Comparison of ENCODE assay signal across 24 cellular contexts in genomic region chr2:73334045-73334444, GRCh38. TPM values are rescaled to one million over a fixed set of nuclear protein-coding genes. Genes with fewer than 3 reads are reported as not detected.
DNase-seq lines count a peak whose midpoint lies in the region; ATAC-seq, FAIRE-seq and TF ChIP-seq lines count a peak whose summit lies in the region.
"Had no signal": no experiment of that assay in that cellular context is flagged by ENCODE, and none has a peak within 500 bp of the region (broad histone marks: within the 10 kb centered on the region; RNA-seq: fewer than 3 reads in every experiment).

No MANE protein-coding gene starts in this region.

- FAIRE-seq in HepG2 (lab: Jason Lieb, UNC) (no peak), A549 (lab: Jason Lieb, UNC) (peak; percentile 13)
- FAIRE-seq: GM12878, GM12892, GM18507 had no signal

- CTCF ChIA-PET in HepG2 (lab: Yijun Ruan, JAX; ENCODE audit: low intra/inter-chr PET ratio, low total read pairs), result no interaction called here
- CTCF ChIA-PET in A549 (lab: Yijun Ruan, JAX), result interaction anchor here (0.9 kb wide), 1 partner anchor 10 kb away, joined by 3 read pairs; no protein-coding TSS in a partner anchor

- H3K27me3 ChIP-seq in HepG2 (ENCODE audit: control insufficient read depth in 1 of 2, insufficient read depth in 2 of 2, low read length in 2 of 2), result no peaks in the 10 kb centered on the region
- no peaks in the 10 kb centered on the region for H3K27me3 ChIP-seq in right lobe of liver
- H3K27me3 ChIP-seq: BE2C, BLaER1 had no signal

- TF ChIP-seq EP300 in HepG2 (IDR thresholded peaks at IDR 0.05; ENCODE audit: low read depth in 2 of 2, low read length in 2 of 2) (no peak), HepG2 (CRISPR knock-in tag; IDR thresholded peaks at IDR 0.05; ENCODE audit: borderline replicate concordance) (no peak), A549 (IDR thresholded peaks at IDR 0.05) (no peak)

- intact Hi-C loops in HepG2 (cut with micrococcal nuclease; ENCODE audit: unreplicated experiment), result no loop called here
- intact Hi-C loops in right lobe of liver (cut with DNase I), result no loop called here

- no peaks in the 10 kb centered on the region for H3K79me2 ChIP-seq in HepG2 (ENCODE audit: insufficient read depth, low read length)

- H3K9me3 ChIP-seq in HepG2 (ENCODE audit: low read length) (peaks cover 7% of the 10 kb centered on the region), right lobe of liver (no peaks in the 10 kb centered on the region), A549 (peaks cover 8% of the 10 kb centered on the region; the same call in 1 of the 3 replicates), KOPT-K1 (ENCODE audit: insufficient read depth, low read length, poor library complexity, severe bottlenecking) (peaks cover 10% of the 10 kb centered on the region)
- H3K9me3 ChIP-seq: BE2C had no signal

- POLR2A ChIA-PET in HepG2 (lab: Yijun Ruan, JAX) (interaction anchor here (1.1 kb wide), 1 partner anchor 51 kb away, joined by 3 read pairs; the partner anchor contains the start of gene ALMS1), A549 (lab: Yijun Ruan, JAX) (no interaction called here)

- in situ Hi-C loops in HepG2 (cut with HindIII; ENCODE audit: extremely low pct_ligation_motif_present, low pct_unique_long_range_greater_than_20kb), result no loop called here

- H3K36me3 ChIP-seq in HepG2 (replicated peaks in 1 of 2; ENCODE audit: control insufficient read depth in 1 of 2, insufficient read depth in 2 of 2, low read length in 2 of 2), result no peaks in the 10 kb centered on the region
- H3K36me3 ChIP-seq in right lobe of liver, result no peaks in the 10 kb centered on the region
- no peaks in the 10 kb centered on the region for H3K36me3 ChIP-seq in KOPT-K1 (ENCODE audit: insufficient read depth, low read length)
- H3K36me3 ChIP-seq: BE2C, BLaER1 had no signal

- ATAC-seq in HepG2, result no peak
- no peak for ATAC-seq in right lobe of liver
- ATAC-seq in A549, result no peak
- no peak for ATAC-seq in HG03457 (IDR thresholded peaks at IDR 0.05; ENCODE audit: unreplicated experiment)
- ATAC-seq: GM12878 had no signal

- WGBS in HepG2 (ENCODE audit: low lambda C conversion rate), result 4% methylated on average over 2 of the region's 2 CpGs
- WGBS in right lobe of liver (ENCODE audit: insufficient coverage, low coverage, low lambda C conversion rate, missing lambda C conversion rate), result 43% methylated on average over 2 of the region's 2 CpGs
- WGBS in A549 (ENCODE audit: missing lambda C conversion rate), result 2% methylated on average over 2 of the region's 2 CpGs

- TF ChIP-seq CTCF in HepG2 (CRISPR knock-in tag; IDR thresholded peaks at IDR 0.05) (no peak), right lobe of liver (IDR thresholded peaks at IDR 0.05) (no peak), A549 (IDR thresholded peaks at IDR 0.05) (no peak)

- H2AFZ ChIP-seq in HepG2 (ENCODE audit: low read length), result no peak overlapping the region

- peaks cover 17% of the 10 kb centered on the region for H3K4me1 ChIP-seq in HepG2 (ENCODE audit: insufficient read depth, low read length)
- no peaks in the 10 kb centered on the region for H3K4me1 ChIP-seq in right lobe of liver
- no peaks in the 10 kb centered on the region for H3K4me1 ChIP-seq in A549
- H3K4me1 ChIP-seq: BE2C had no signal

- H3K4me2 ChIP-seq in HepG2 (ENCODE audit: low read depth, low read length) (0 out of 2 replicates have a peak overlapping the region, but pooled peaks have one; percentile 4), A549 (no peak overlapping the region)
- H3K4me2 ChIP-seq: BLaER1 had no signal

- no peak overlapping the region for H3K9ac ChIP-seq in HepG2 (ENCODE audit: insufficient read depth, low read depth, low read length)
- H3K9ac ChIP-seq: BLaER1 had no signal

- H3K27ac ChIP-seq in HepG2 (ENCODE audit: extremely low read length, insufficient read depth, low read length) (no peak overlapping the region), right lobe of liver (no peak overlapping the region), A549 (no peak overlapping the region), KOPT-K1 (ENCODE audit: low read depth, low read length, poor library complexity, severe bottlenecking) (peak overlapping the region; percentile 13)
- H3K27ac ChIP-seq: BLaER1 had no signal

- no TSS peak for BruUV-seq in HepG2 (replicated peaks; lab: Mats Ljungman, UMichigan)

- TF ChIP-seq POLR2A in HepG2 (IDR thresholded peaks at IDR 0.05; ENCODE audit: insufficient read depth in 1 of 2, low read depth in 2 of 2, low read length in 2 of 2) (no peak), right lobe of liver (IDR thresholded peaks at IDR 0.05) (no peak), A549 (IDR thresholded peaks at IDR 0.05; ENCODE audit: low read length) (no peak)

- H3K4me3 ChIP-seq in HepG2 (replicated peaks in 1 of 3; ENCODE audit: insufficient read depth in 1 of 3, low read depth in 2 of 3, low read length in 3 of 3) (no peak overlapping the region), right lobe of liver (no peak overlapping the region), A549 (no peak overlapping the region)
- H3K4me3 ChIP-seq: BLaER1, GM12878 had no signal

- DNase-seq in HepG2 (ENCODE audit: low spot score), result no peak
- no peak for DNase-seq in right lobe of liver
- no peak for DNase-seq in A549 (ENCODE audit: low read depth in 1 of 2, low spot score in 1 of 2)
- DNase-seq in anterior cingulate cortex (lab: John Stamatoyannopoulos, UW), result no peak
- DNase-seq: 8988T; ACHN; BE2C; C1 segment of cervical spinal cord; CD4-positive, alpha-beta memory T cell; CD4-positive, CD25-positive, alpha-beta regulatory T cell; CD8-positive, alpha-beta memory T cell; DMS 273 treated with DMSO at 0.1 percent for 48 hours; DMS79; EL; GDM1 had no signal

- no peak for TF ChIP-seq RAD21 in HepG2 (CRISPR knock-in tag; IDR thresholded peaks at IDR 0.05)
- TF ChIP-seq RAD21 in A549 (conservative IDR thresholded peaks at IDR 0.05 in 1 of 2, IDR thresholded peaks at IDR 0.05 in 1 of 2), result no peak

- H4K20me1 ChIP-seq in HepG2 (ENCODE audit: insufficient read depth, low read length), result no peaks in the 10 kb centered on the region
- H4K20me1 ChIP-seq: BLaER1 had no signal

RNA-seq across cellular contexts. Expression of gene EGR4, which starts 40.7 kb away (rescaled TPM):
- not detected in 2 replicates for total RNA-seq in HepG2 (2016; rRNA removed; fragmentation: Illumina TruSeq; extraction: Trizol)
- not detected in 2 replicates for total RNA-seq in HepG2 (2016; cell fraction: cytosol; rRNA removed; fragmentation: Illumina TruSeq; extraction: Trizol; ENCODE audit: low read depth)
- 0.06 TPM in 1 of 2 replicates, not detected in the other for total RNA-seq in HepG2 (2016; cell fraction: insoluble cytoplasmic fraction; rRNA removed; fragmentation: Illumina TruSeq; extraction: Trizol)
- not detected in 2 replicates for total RNA-seq in HepG2 (2016; cell fraction: membrane; rRNA removed; fragmentation: Illumina TruSeq; extraction: Trizol)
- total RNA-seq in HepG2 (2016; cell fraction: nucleus; rRNA removed; fragmentation: Illumina TruSeq; extraction: Trizol), result not detected in 2 replicates
- polyA plus RNA-seq in HepG2 (2011; rRNA removed), result not detected in 2 replicates
- 0.03 TPM in 1 of 2 replicates, not detected in the other for polyA plus RNA-seq in HepG2 (2011; cell fraction: cytosol; rRNA removed)
- polyA plus RNA-seq in HepG2 (2011; cell fraction: nucleus; rRNA removed), result 0.07 TPM in 1 of 2 replicates, not detected in the other
- polyA plus RNA-seq in HepG2 (2012), result not detected in 2 replicates
- not detected in 2 replicates for polyA plus RNA-seq in HepG2 (2016; cell fraction: cytosol; fragmentation: Illumina TruSeq; extraction: Trizol; ENCODE audit: low read depth)
- not detected in 2 replicates for polyA plus RNA-seq in HepG2 (2016; cell fraction: insoluble cytoplasmic fraction; fragmentation: Illumina TruSeq; extraction: Trizol; ENCODE audit: low read depth)
- polyA plus RNA-seq in HepG2 (2016; cell fraction: membrane; fragmentation: Illumina TruSeq; extraction: Trizol; ENCODE audit: low read depth), result not detected in 2 replicates
- polyA plus RNA-seq in HepG2 (2016; cell fraction: nucleus; fragmentation: Illumina TruSeq; extraction: Trizol; ENCODE audit: insufficient read depth, low read depth), result not detected in 2 replicates
- not detected in 2 replicates for polyA minus RNA-seq in HepG2 (2011; rRNA and poly(A)+ RNA removed; ENCODE audit: low replicate concordance)
- not detected in 2 replicates for polyA minus RNA-seq in HepG2 (2011; cell fraction: cytosol; rRNA and poly(A)+ RNA removed)
- polyA minus RNA-seq in HepG2 (2011; cell fraction: nucleus; rRNA and poly(A)+ RNA removed), result 0.25 TPM in 1 of 2 replicates, not detected in the other
- total RNA-seq in right lobe of liver, result not detected
- 0.03 TPM in 1 of 2 replicates, not detected in the other for polyA plus RNA-seq in A549 (2011; rRNA removed)
- 0.05 and 0.12 TPM in 2 replicates for polyA plus RNA-seq in A549 (2012; cell fraction: cytosol; rRNA removed)
- 0.18 and 0.26 TPM in 2 replicates for polyA plus RNA-seq in A549 (2012; cell fraction: nucleus; rRNA removed)
- not detected in 3 replicates for polyA plus RNA-seq in A549 (2017; fragmentation: RNase III; extraction: RNeasy Plus Mini Kit Qiagen cat#74134 plus additional on column Dnase treatment)
- polyA minus RNA-seq in A549 (2011; rRNA and poly(A)+ RNA removed), result 0.10 TPM in 1 of 2 replicates, not detected in the other
- total RNA-seq: CD4-positive, alpha-beta memory T cell; Daoy; G401; GM12878 had no signal
- polyA plus RNA-seq: AG04450; CD4-positive, alpha-beta memory T cell; CD4-positive, CD25-positive, alpha-beta regulatory T cell; CD8-positive, alpha-beta memory T cell had no signal

RNA-seq across cellular contexts. Expression of gene FBXO41, which starts 49.8 kb away (rescaled TPM):
- total RNA-seq in HepG2 (2016; rRNA removed; fragmentation: Illumina TruSeq; extraction: Trizol) (3.0 and 4.2 TPM in 2 replicates), right lobe of liver (under 1 TPM; 0.13 to 0.65 (median 0.38) TPM)
- 1.2 TPM in 2 replicates for total RNA-seq in HepG2 (2016; cell fraction: cytosol; rRNA removed; fragmentation: Illumina TruSeq; extraction: Trizol; ENCODE audit: low read depth)
- total RNA-seq in HepG2 (2016; cell fraction: insoluble cytoplasmic fraction; rRNA removed; fragmentation: Illumina TruSeq; extraction: Trizol), result 2.7 and 3.8 TPM in 2 replicates
- total RNA-seq in HepG2 (2016; cell fraction: membrane; rRNA removed; fragmentation: Illumina TruSeq; extraction: Trizol), result 2.4 and 2.5 TPM in 2 replicates
- 6.0 and 6.4 TPM in 2 replicates for total RNA-seq in HepG2 (2016; cell fraction: nucleus; rRNA removed; fragmentation: Illumina TruSeq; extraction: Trizol)
- polyA plus RNA-seq in HepG2 (2011; rRNA removed) (10.3 and 11.1 TPM in 2 replicates), A549 (2011; rRNA removed) (3.2 and 4.8 TPM in 2 replicates), A549 (2017; fragmentation: RNase III; extraction: RNeasy Plus Mini Kit Qiagen cat#74134 plus additional on column Dnase treatment) (5.0 to 7.0 TPM (median 6.4 TPM) in 3 replicates)
- 5.7 and 7.4 TPM in 2 replicates for polyA plus RNA-seq in HepG2 (2011; cell fraction: cytosol; rRNA removed)
- polyA plus RNA-seq in HepG2 (2011; cell fraction: nucleus; rRNA removed), result 32.6 and 44.1 TPM in 2 replicates
- polyA plus RNA-seq in HepG2 (2012), result 8.1 and 9.8 TPM in 2 replicates
- polyA plus RNA-seq in HepG2 (2016; cell fraction: cytosol; fragmentation: Illumina TruSeq; extraction: Trizol; ENCODE audit: low read depth), result 1.0 and 1.1 TPM in 2 replicates
- polyA plus RNA-seq in HepG2 (2016; cell fraction: insoluble cytoplasmic fraction; fragmentation: Illumina TruSeq; extraction: Trizol; ENCODE audit: low read depth), result 3.1 and 4.1 TPM in 2 replicates
- polyA plus RNA-seq in HepG2 (2016; cell fraction: membrane; fragmentation: Illumina TruSeq; extraction: Trizol; ENCODE audit: low read depth), result 1.6 and 2.0 TPM in 2 replicates
- 20.4 and 21.9 TPM in 2 replicates for polyA plus RNA-seq in HepG2 (2016; cell fraction: nucleus; fragmentation: Illumina TruSeq; extraction: Trizol; ENCODE audit: insufficient read depth, low read depth)
- polyA minus RNA-seq in HepG2 (2011; rRNA and poly(A)+ RNA removed; ENCODE audit: low replicate concordance), result 12.4 and 15.2 TPM in 2 replicates
- 5.4 and 6.2 TPM in 2 replicates for polyA minus RNA-seq in HepG2 (2011; cell fraction: cytosol; rRNA and poly(A)+ RNA removed)
- polyA minus RNA-seq in HepG2 (2011; cell fraction: nucleus; rRNA and poly(A)+ RNA removed), result 14.7 and 16.5 TPM in 2 replicates
- polyA plus RNA-seq in A549 (2012; cell fraction: cytosol; rRNA removed), result 2.9 and 4.4 TPM in 2 replicates
- polyA plus RNA-seq in A549 (2012; cell fraction: nucleus; rRNA removed), result 12.7 and 13.0 TPM in 2 replicates
- polyA minus RNA-seq in A549 (2011; rRNA and poly(A)+ RNA removed), result 4.7 and 5.1 TPM in 2 replicates

RNA-seq across cellular contexts. Expression of gene ALMS1, which starts 51.6 kb away (rescaled TPM):
- total RNA-seq in HepG2 (2016; rRNA removed; fragmentation: Illumina TruSeq; extraction: Trizol), result 21.2 and 28.8 TPM in 2 replicates
- total RNA-seq in HepG2 (2016; cell fraction: cytosol; rRNA removed; fragmentation: Illumina TruSeq; extraction: Trizol; ENCODE audit: low read depth), result 5.0 and 6.5 TPM in 2 replicates
- total RNA-seq in HepG2 (2016; cell fraction: insoluble cytoplasmic fraction; rRNA removed; fragmentation: Illumina TruSeq; extraction: Trizol), result 20.9 and 30.9 TPM in 2 replicates
- 10.1 and 12.8 TPM in 2 replicates for total RNA-seq in HepG2 (2016; cell fraction: membrane; rRNA removed; fragmentation: Illumina TruSeq; extraction: Trizol)
- total RNA-seq in HepG2 (2016; cell fraction: nucleus; rRNA removed; fragmentation: Illumina TruSeq; extraction: Trizol), result 31.3 and 34.3 TPM in 2 replicates
- polyA plus RNA-seq in HepG2 (2011; rRNA removed), result 12.9 and 13.2 TPM in 2 replicates
- polyA plus RNA-seq in HepG2 (2011; cell fraction: cytosol; rRNA removed), result 10.0 and 28.2 TPM in 2 replicates
- polyA plus RNA-seq in HepG2 (2011; cell fraction: nucleus; rRNA removed), result 8.8 and 9.1 TPM in 2 replicates
- 7.7 and 8.8 TPM in 2 replicates for polyA plus RNA-seq in HepG2 (2012)
- polyA plus RNA-seq in HepG2 (2016; cell fraction: cytosol; fragmentation: Illumina TruSeq; extraction: Trizol; ENCODE audit: low read depth), result 1.5 and 2.1 TPM in 2 replicates
- polyA plus RNA-seq in HepG2 (2016; cell fraction: insoluble cytoplasmic fraction; fragmentation: Illumina TruSeq; extraction: Trizol; ENCODE audit: low read depth), result 20.0 and 21.7 TPM in 2 replicates
- 2.8 and 3.2 TPM in 2 replicates for polyA plus RNA-seq in HepG2 (2016; cell fraction: membrane; fragmentation: Illumina TruSeq; extraction: Trizol; ENCODE audit: low read depth)
- 13.2 and 16.7 TPM in 2 replicates for polyA plus RNA-seq in HepG2 (2016; cell fraction: nucleus; fragmentation: Illumina TruSeq; extraction: Trizol; ENCODE audit: insufficient read depth, low read depth)
- polyA minus RNA-seq in HepG2 (2011; rRNA and poly(A)+ RNA removed; ENCODE audit: low replicate concordance), result 19.9 and 40.3 TPM in 2 replicates
- polyA minus RNA-seq in HepG2 (2011; cell fraction: cytosol; rRNA and poly(A)+ RNA removed), result 15.1 and 17.3 TPM in 2 replicates
- 76.7 and 95.1 TPM in 2 replicates for polyA minus RNA-seq in HepG2 (2011; cell fraction: nucleus; rRNA and poly(A)+ RNA removed)
- total RNA-seq in right lobe of liver, result 1 to 10 TPM; 5.0 to 9.3 (median 6.0) TPM
- 12.2 and 13.5 TPM in 2 replicates for polyA plus RNA-seq in A549 (2011; rRNA removed)
- polyA plus RNA-seq in A549 (2012; cell fraction: cytosol; rRNA removed), result 4.2 and 5.4 TPM in 2 replicates
- polyA plus RNA-seq in A549 (2012; cell fraction: nucleus; rRNA removed), result 8.7 and 9.0 TPM in 2 replicates
- 5.2 to 6.0 TPM (median 5.4 TPM) in 3 replicates for polyA plus RNA-seq in A549 (2017; fragmentation: RNase III; extraction: RNeasy Plus Mini Kit Qiagen cat#74134 plus additional on column Dnase treatment)
- 31.6 and 33.1 TPM in 2 replicates for polyA minus RNA-seq in A549 (2011; rRNA and poly(A)+ RNA removed)
